Comparison of ENCODE assay signal across 23 cellular contexts in the genomic region with DNA sequence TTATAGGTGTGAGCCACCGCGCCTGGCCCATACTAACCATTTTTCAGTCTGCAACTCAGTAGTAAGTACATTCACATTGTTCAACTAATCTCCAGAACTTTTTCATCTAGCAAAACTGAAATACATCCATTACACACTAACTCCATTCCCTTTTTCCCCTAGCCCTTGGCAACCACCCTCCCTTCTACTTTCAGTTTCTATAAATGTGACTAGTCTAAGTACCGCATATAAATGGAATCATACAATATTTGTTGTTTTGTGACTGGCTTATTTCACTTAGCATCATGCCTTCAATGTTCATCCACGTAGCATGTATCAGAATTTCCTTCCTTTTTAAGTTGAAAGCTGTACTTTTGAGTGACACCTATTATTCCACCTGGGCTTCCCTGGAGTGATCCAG.
"Had no signal": no experiment of that assay in that cellular context is flagged by ENCODE, and none has a peak within 500 bp of the region (broad histone marks: within the 10 kb centered on the region; RNA-seq: fewer than 3 reads in every experiment).

No MANE protein-coding gene starts in this region.

- H3K27ac Mint-ChIP-seq: immature natural killer cell; memory B cell; naive B cell; nephron; stimulated activated effector memory CD8-positive, alpha-beta T cell treated with anti-CD3 and anti-CD28 coated beads, Interleukin-12 subunit alpha, Interleukin-12 subunit beta, amount 100 ng/mL, for 72 hours; type B pancreatic cell had no signal

- H3K4me3 ChIP-seq: left lung, lower lobe of right lung, psoas muscle, right lobe of liver, suprapubic skin, thyroid gland had no signal

- FAIRE-seq: keratinocyte, urothelium cell line had no signal

- H3K4me3 Mint-ChIP-seq: effector memory CD8-positive, alpha-beta T cell; immature natural killer cell; memory B cell; naive B cell; nephron; stimulated activated effector memory CD8-positive, alpha-beta T cell treated with anti-CD3 and anti-CD28 coated beads, Interleukin-12 subunit alpha, Interleukin-12 subunit beta, amount 100 ng/mL, for 72 hours; type B pancreatic cell had no signal

- DNase-seq: effector memory CD8-positive, alpha-beta T cell; erythroblast; immature natural killer cell; left lung; lower lobe of right lung; midbrain; naive B cell; psoas muscle; retina; right lobe of liver; stimulated activated CD4-positive, alpha-beta T cell treated with anti-CD3 and anti-CD28 coated beads, Interleukin-4, amount 100 ng/mL, for 1 hour; stimulated activated CD8-positive, alpha-beta memory T cell treated with anti-CD3 and anti-CD28 coated beads, Interleukin-4, amount 100 ng/mL, for 48 hours; stimulated activated naive CD8-positive, alpha-beta T cell treated with anti-CD3 and anti-CD28 coated beads, Interleukin-15, Interleukin-2, amounts not matched to agents 100 U/mL and 50 U/mL, for 24 hours; thyroid gland had no signal

- H3K36me3 ChIP-seq: left lung, lower lobe of right lung, right lobe of liver, suprapubic skin, thyroid gland had no signal

- H3K9me3 Mint-ChIP-seq: effector memory CD8-positive, alpha-beta T cell; memory B cell; nephron; type B pancreatic cell had no signal

- H3K4me1 Mint-ChIP-seq: memory B cell had no signal

- H3K9ac ChIP-seq: parathyroid adenoma had no signal

- H2AFZ ChIP-seq: parathyroid adenoma had no signal

- H3K9me3 ChIP-seq: left lung, lower lobe of right lung, psoas muscle, right lobe of liver, suprapubic skin, thyroid gland had no signal

- H3K36me3 Mint-ChIP-seq: immature natural killer cell; memory B cell; stimulated activated effector memory CD8-positive, alpha-beta T cell treated with anti-CD3 and anti-CD28 coated beads, Interleukin-12 subunit alpha, Interleukin-12 subunit beta, amount 100 ng/mL, for 72 hours; type B pancreatic cell had no signal

- H3K27ac ChIP-seq: foreskin keratinocyte, left lung, lower lobe of right lung, parathyroid adenoma, psoas muscle, right lobe of liver, suprapubic skin, thyroid gland had no signal

- ATAC-seq: effector memory CD8-positive, alpha-beta T cell; psoas muscle; right lobe of liver; stimulated activated effector memory CD8-positive, alpha-beta T cell treated with anti-CD3 and anti-CD28 coated beads, Interleukin-12 subunit alpha, Interleukin-12 subunit beta, amount 100 ng/mL, for 72 hours; stimulated activated naive CD8-positive, alpha-beta T cell treated with anti-CD3 and anti-CD28 coated beads, Interleukin-15, Interleukin-2, amounts not matched to agents 100 U/mL and 50 U/mL, for 24 hours had no signal

- H3K27me3 ChIP-seq: foreskin keratinocyte, left lung, right lobe of liver, suprapubic skin, thyroid gland had no signal

- H3K4me1 ChIP-seq: foreskin keratinocyte, parathyroid adenoma, psoas muscle, thyroid gland had no signal

- H3K79me2 ChIP-seq: parathyroid adenoma had no signal
